In the genomic region with DNA sequence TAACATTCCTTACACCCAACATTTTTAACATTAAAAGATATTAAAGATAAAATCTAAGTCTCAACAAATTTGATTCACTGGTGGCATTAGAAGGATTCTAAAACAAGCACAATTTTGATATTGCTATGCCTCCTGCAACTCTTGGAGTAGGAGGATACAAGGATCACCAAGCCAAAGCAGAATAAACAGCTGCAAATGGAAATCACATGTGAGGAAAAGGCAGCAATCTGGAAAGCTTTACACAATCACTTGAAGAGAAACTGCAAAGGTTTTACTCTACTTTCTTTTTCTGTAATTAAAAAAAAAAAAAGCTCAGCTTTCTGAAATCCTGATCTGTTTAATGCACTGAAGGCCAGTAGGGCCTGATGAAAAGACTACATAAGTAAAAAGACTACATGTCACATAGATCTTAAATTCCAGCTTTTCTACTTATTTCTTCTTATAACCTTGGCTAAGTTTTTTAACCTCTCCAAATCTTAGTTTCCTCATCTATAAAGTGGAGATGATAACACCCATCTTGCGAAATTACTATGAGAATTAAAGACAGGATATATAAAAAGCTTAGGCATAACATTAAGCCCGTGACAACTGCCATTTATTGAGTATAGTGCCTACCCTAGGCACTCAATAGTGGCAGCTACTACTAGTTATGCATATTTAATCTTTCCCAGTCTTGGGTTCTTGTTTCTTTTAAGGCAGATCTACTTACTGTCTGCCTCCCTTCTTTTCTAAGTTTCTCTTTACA, we compare ENCODE assay signal across 2 cellular contexts.
TF ChIP-seq lines count a peak whose summit lies in the region.

No MANE protein-coding gene starts in this region.

TF ChIP-seq in SK-N-SH, 30 proteins besides CTCF, POLR2A, EP300 and RAD21 (continued from another document):
- TF ChIP-seq EZH2phosphoT487 (IDR thresholded peaks at IDR 0.05; ENCODE audit: borderline replicate concordance, low read depth) = no peak
- TF ChIP-seq TCF12 (IDR thresholded peaks at IDR 0.05) = no peak
- no peak for TF ChIP-seq ZBTB33 (IDR thresholded peaks at IDR 0.05; ENCODE audit: borderline replicate concordance, low read depth)
- no peak for TF ChIP-seq YY1 (IDR thresholded peaks at IDR 0.05; ENCODE audit: low read depth)
- no peak for TF ChIP-seq REST (IDR thresholded peaks at IDR 0.05; ENCODE audit: low read depth, low read length)
- no peak for TF ChIP-seq FOXJ3 (CRISPR knock-in tag; IDR thresholded peaks at IDR 0.05)
- TF ChIP-seq FOXM1 (IDR thresholded peaks at IDR 0.05; ENCODE audit: low read depth) = no peak
- no peak for TF ChIP-seq IRF3 (IDR thresholded peaks at IDR 0.05; ENCODE audit: low read depth, low read length)
- TF ChIP-seq SIN3A (IDR thresholded peaks at IDR 0.05; ENCODE audit: borderline replicate concordance, low read depth, low read length) = no peak
- TF ChIP-seq, protein P1, sequence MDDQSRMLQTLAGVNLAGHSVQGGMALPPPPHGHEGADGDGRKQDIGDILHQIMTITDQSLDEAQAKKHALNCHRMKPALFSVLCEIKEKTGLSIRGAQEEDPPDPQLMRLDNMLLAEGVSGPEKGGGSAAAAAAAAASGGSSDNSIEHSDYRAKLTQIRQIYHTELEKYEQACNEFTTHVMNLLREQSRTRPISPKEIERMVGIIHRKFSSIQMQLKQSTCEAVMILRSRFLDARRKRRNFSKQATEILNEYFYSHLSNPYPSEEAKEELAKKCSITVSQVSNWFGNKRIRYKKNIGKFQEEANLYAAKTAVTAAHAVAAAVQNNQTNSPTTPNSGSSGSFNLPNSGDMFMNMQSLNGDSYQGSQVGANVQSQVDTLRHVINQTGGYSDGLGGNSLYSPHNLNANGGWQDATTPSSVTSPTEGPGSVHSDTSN (IDR thresholded peaks at IDR 0.05) = no peak
- no peak for TF ChIP-seq NFIC (IDR thresholded peaks at IDR 0.05; ENCODE audit: borderline replicate concordance)
- no peak for TF ChIP-seq CHD2 (IDR thresholded peaks at IDR 0.05; ENCODE audit: low read length, partially characterized antibody)

TF ChIP-seq in SK-N-SH treated with all-trans-retinoic acid at 6 μM for 48 hours, 23 proteins besides CTCF, POLR2A, EP300 and RAD21 (continued from another document):
- TF ChIP-seq POU6F1 (CRISPR knock-in tag; IDR thresholded peaks at IDR 0.05; ENCODE audit: borderline replicate concordance, low read depth) (no peak), TSHZ2 (CRISPR knock-in tag; IDR thresholded peaks at IDR 0.05) (no peak), ZNF70 (CRISPR knock-in tag; IDR thresholded peaks at IDR 0.05) (no peak), TOX (CRISPR knock-in tag; IDR thresholded peaks at IDR 0.05; ENCODE audit: borderline replicate concordance) (no peak), GLIS3 (CRISPR knock-in tag; IDR thresholded peaks at IDR 0.05) (no peak), CSDC2 (CRISPR knock-in tag; IDR thresholded peaks at IDR 0.05) (no peak), ZFP3 (CRISPR knock-in tag; IDR thresholded peaks at IDR 0.05) (no peak), TCF4 (CRISPR knock-in tag; IDR thresholded peaks at IDR 0.05; ENCODE audit: borderline replicate concordance) (no peak), ISL1 (CRISPR knock-in tag; IDR thresholded peaks at IDR 0.05) (no peak)
- TF ChIP-seq, protein P2, sequence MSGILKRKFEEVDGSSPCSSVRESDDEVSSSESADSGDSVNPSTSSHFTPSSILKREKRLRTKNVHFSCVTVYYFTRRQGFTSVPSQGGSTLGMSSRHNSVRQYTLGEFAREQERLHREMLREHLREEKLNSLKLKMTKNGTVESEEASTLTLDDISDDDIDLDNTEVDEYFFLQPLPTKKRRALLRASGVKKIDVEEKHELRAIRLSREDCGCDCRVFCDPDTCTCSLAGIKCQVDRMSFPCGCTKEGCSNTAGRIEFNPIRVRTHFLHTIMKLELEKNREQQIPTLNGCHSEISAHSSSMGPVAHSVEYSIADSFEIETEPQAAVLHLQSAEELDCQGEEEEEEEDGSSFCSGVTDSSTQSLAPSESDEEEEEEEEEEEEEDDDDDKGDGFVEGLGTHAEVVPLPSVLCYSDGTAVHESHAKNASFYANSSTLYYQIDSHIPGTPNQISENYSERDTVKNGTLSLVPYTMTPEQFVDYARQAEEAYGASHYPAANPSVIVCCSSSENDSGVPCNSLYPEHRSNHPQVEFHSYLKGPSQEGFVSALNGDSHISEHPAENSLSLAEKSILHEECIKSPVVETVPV (CRISPR knock-in tag; IDR thresholded peaks at IDR 0.05) = no peak
TF ChIP-seq in SK-N-SH treated with all-trans-retinoic acid at 6 μM for 48 hours: peak in this region for 0.
